37 cellular contexts compared by ENCODE assay signal in genomic region chr2:220015576-220015975, GRCh38.
DNase-seq lines count a peak whose midpoint lies in the region; ATAC-seq, FAIRE-seq and TF ChIP-seq lines count a peak whose summit lies in the region.
"Had no signal": no experiment of that assay in that cellular context is flagged by ENCODE, and none has a peak within 500 bp of the region (broad histone marks: within the 10 kb centered on the region; RNA-seq: fewer than 3 reads in every experiment).

No MANE protein-coding gene starts in this region.

- H3K4me3 ChIP-seq in fibroblast of pulmonary artery (replicated peaks; ENCODE audit: low read depth, low read length) (no peak overlapping the region), endodermal cell (ENCODE audit: low read length) (no peak overlapping the region), psoas muscle (no peak overlapping the region)
- H3K4me3 ChIP-seq: A549; BLaER1; BLaER1 treated with 17β-estradiol and CSF1 and Interleukin-3, amounts not matched to agents 10 nM and 100 nM had no signal

- H3K36me3 ChIP-seq in endodermal cell (ENCODE audit: control insufficient read depth, insufficient read depth, low read length), result no peaks in the 10 kb centered on the region
- no peaks in the 10 kb centered on the region for H3K36me3 ChIP-seq in psoas muscle (ENCODE audit: insufficient read depth in 1 of 2, low read depth in 1 of 2)
- H3K36me3 ChIP-seq: BE2C; BLaER1; BLaER1 treated with 17β-estradiol and CSF1 and Interleukin-3, amounts not matched to agents 10 nM and 100 nM had no signal

- in situ Hi-C loops in SK-MEL-5 (cut with HindIII; ENCODE audit: low pct_unique_long_range_greater_than_20kb, low sequenced_read_pairs), result no loop called here

- peaks cover 7% of the 10 kb centered on the region for H3K4me1 ChIP-seq in endodermal cell (ENCODE audit: control insufficient read depth, insufficient read depth, low read length)
- no peaks in the 10 kb centered on the region for H3K4me1 ChIP-seq in psoas muscle
- H3K4me1 ChIP-seq: A549; BE2C; BLaER1; BLaER1 treated with 17β-estradiol and CSF1 and Interleukin-3, amounts not matched to agents 10 nM and 100 nM; Caco-2 had no signal

- FAIRE-seq in GM12891 (lab: Jason Lieb, UNC), result peak; percentile 40
- FAIRE-seq: A204.1, A549, D721Med had no signal

- H3K27me3 ChIP-seq in endodermal cell (ENCODE audit: control insufficient read depth, insufficient read depth, low read length, poor library complexity, severe bottlenecking), result no peaks in the 10 kb centered on the region
- H3K27me3 ChIP-seq in psoas muscle (ENCODE audit: insufficient read depth in 3 of 3, low read length in 2 of 3), result no peaks in the 10 kb centered on the region
- H3K27me3 ChIP-seq: BE2C; BLaER1; BLaER1 treated with 17β-estradiol and CSF1 and Interleukin-3, amounts not matched to agents 10 nM and 100 nM had no signal

- no peak overlapping the region for H3K27ac Mint-ChIP-seq in endodermal cell
- H3K27ac Mint-ChIP-seq: B cell; CD14-positive monocyte; CD4-positive, alpha-beta memory T cell; CD4-positive, alpha-beta T cell; CD4-positive, CD25-positive, alpha-beta regulatory T cell; CD8-positive, alpha-beta memory T cell; CD8-positive, alpha-beta T cell had no signal

- H3K27ac ChIP-seq in endodermal cell (ENCODE audit: low read depth, low read length), result no peak overlapping the region
- H3K27ac ChIP-seq in psoas muscle, result no peak overlapping the region
- H3K27ac ChIP-seq: 22Rv1; A549; BLaER1; BLaER1 treated with 17β-estradiol and CSF1 and Interleukin-3, amounts not matched to agents 10 nM and 100 nM; C4-2B had no signal

- H3K9me3 ChIP-seq in endodermal cell (ENCODE audit: control insufficient read depth, low read length) (peaks cover 19% of the 10 kb centered on the region), psoas muscle (peaks cover 4% of the 10 kb centered on the region)
- H3K9me3 ChIP-seq: BE2C, BLaER1, Caco-2 had no signal

- H3K36me3 Mint-ChIP-seq in endodermal cell (ENCODE audit: low read depth), result no peaks in the 10 kb centered on the region
- H3K36me3 Mint-ChIP-seq: CD14-positive monocyte; CD4-positive, alpha-beta memory T cell; CD4-positive, CD25-positive, alpha-beta regulatory T cell; CD8-positive, alpha-beta memory T cell; CD8-positive, alpha-beta T cell had no signal

- WGBS in endodermal cell (ENCODE audit: insufficient coverage in 1 of 2, insufficient read length in 1 of 2), 2 experiments, result 94% methylated on average over 1 of the region's 1 CpG; no CpG with 5 or more reads in 1 of the 2 experiments
- WGBS in psoas muscle, 3 donors, result 47 to 61% (median 59%) methylated on average over 1 of the region's 1 CpG

- H3K9ac ChIP-seq in endodermal cell (ENCODE audit: extremely low read depth, low read length, poor library complexity, severe bottlenecking), result no peak overlapping the region
- H3K9ac ChIP-seq: BLaER1; BLaER1 treated with 17β-estradiol and CSF1 and Interleukin-3, amounts not matched to agents 10 nM and 100 nM had no signal

- no peak for TF ChIP-seq POLR2A in GM12891 (IDR thresholded peaks at IDR 0.05; ENCODE audit: low read depth, low read length)

- ATAC-seq in HG03108 (IDR thresholded peaks at IDR 0.05; ENCODE audit: unreplicated experiment) (no peak), psoas muscle (no peak)
- ATAC-seq: A549; CD8-positive, alpha-beta T cell had no signal

- intact Hi-C loops in psoas muscle (cut with DNase I), result no loop called here

- DNase-seq in GM12891 (ENCODE audit: insufficient read length, low spot score) (no peak), SK-MEL-5 (ENCODE audit: low read depth, low spot score) (peak; percentile 7), fibroblast of pulmonary artery (ENCODE audit: low read depth) (peak; percentile 61), ureter (ENCODE audit: low spot score) (peak; percentile 6), endodermal cell (no peak), SIG-M5 (lab: John Stamatoyannopoulos, UW) (no peak), psoas muscle (no peak)
- DNase-seq: 8988T; ACHN; AML-193; BE2C; C1 segment of cervical spinal cord; Caco-2; Calu3; CD4-positive, alpha-beta memory T cell; CD4-positive, alpha-beta T cell; CD4-positive, CD25-positive, alpha-beta regulatory T cell; CD8-positive, alpha-beta memory T cell; CD8-positive, alpha-beta T cell; COR-L47; DMS 273 treated with DMSO at 0.1 percent for 48 hours; DMS153; DMS53; DMS79; DMS79 treated with DMSO at 0.1 percent for 48 hours; DND-41; EL had no signal

- TF ChIP-seq CTCF in fibroblast of pulmonary artery (IDR thresholded peaks at IDR 0.05; ENCODE audit: low read length, missing control alignments) (no peak), endodermal cell (conservative IDR thresholded peaks at IDR 0.05) (no peak), psoas muscle (IDR thresholded peaks at IDR 0.05) (no peak)

- no peak overlapping the region for H3K4me3 Mint-ChIP-seq in endodermal cell
- H3K4me3 Mint-ChIP-seq: B cell; CD14-positive monocyte; CD4-positive, alpha-beta memory T cell; CD4-positive, alpha-beta T cell; CD4-positive, CD25-positive, alpha-beta regulatory T cell; CD8-positive, alpha-beta memory T cell; CD8-positive, alpha-beta T cell had no signal

- H3K27me3 Mint-ChIP-seq in endodermal cell (ENCODE audit: insufficient read depth), result no peaks in the 10 kb centered on the region
- H3K27me3 Mint-ChIP-seq: B cell; CD4-positive, CD25-positive, alpha-beta regulatory T cell had no signal

- peaks cover 7% of the 10 kb centered on the region for H3K4me1 Mint-ChIP-seq in endodermal cell
- H3K4me1 Mint-ChIP-seq: B cell; CD14-positive monocyte; CD4-positive, alpha-beta memory T cell; CD4-positive, CD25-positive, alpha-beta regulatory T cell; CD8-positive, alpha-beta memory T cell had no signal

- H3K9me3 Mint-ChIP-seq in endodermal cell, result peaks cover 9% of the 10 kb centered on the region

TF ChIP-seq in GM12891, 5 proteins besides CTCF, POLR2A, EP300 and RAD21:
- TF ChIP-seq SPI1 (IDR thresholded peaks at IDR 0.05; ENCODE audit: low read depth, low read length) (no peak), POU2F2 (IDR thresholded peaks at IDR 0.05; ENCODE audit: low read depth, low read length) (no peak), PAX5 (IDR thresholded peaks at IDR 0.05; ENCODE audit: insufficient read depth, low read length, severe bottlenecking) (no peak), TAF1 (IDR thresholded peaks at IDR 0.05; ENCODE audit: low read depth, low read length) (no peak), POLR2AphosphoS5 (IDR thresholded peaks at IDR 0.05; ENCODE audit: low read depth, low read length) (no peak)

Comparison
In these comparisons a context has a peak if more than half of its experiments do, and no peak if none do; other contexts are left out.
1. DNase-seq: peak in SK-MEL-5 (single experiment), fibroblast of pulmonary artery (single experiment) and ureter (single experiment); none in GM12891 (single experiment), endodermal cell (single experiment), SIG-M5 (single experiment) and psoas muscle (0 of 2).